2 cellular contexts compared by ENCODE assay signal in genomic region chr7:7771452-7771851, GRCh38.
TF ChIP-seq lines count a peak whose summit lies in the region.

No MANE protein-coding gene starts in this region.

TF ChIP-seq in IMR-90, 13 proteins besides CTCF, POLR2A, EP300 and RAD21 (continued from another document):
- no peak for TF ChIP-seq USF2 (IDR thresholded peaks at IDR 0.05; ENCODE audit: low read depth, low read length)
TF ChIP-seq in IMR-90: peak in this region for 0.

TF ChIP-seq in SK-N-SH treated with all-trans-retinoic acid at 6 μM for 48 hours, 23 proteins besides CTCF, POLR2A, EP300 and RAD21:
- TF ChIP-seq, protein P1, sequence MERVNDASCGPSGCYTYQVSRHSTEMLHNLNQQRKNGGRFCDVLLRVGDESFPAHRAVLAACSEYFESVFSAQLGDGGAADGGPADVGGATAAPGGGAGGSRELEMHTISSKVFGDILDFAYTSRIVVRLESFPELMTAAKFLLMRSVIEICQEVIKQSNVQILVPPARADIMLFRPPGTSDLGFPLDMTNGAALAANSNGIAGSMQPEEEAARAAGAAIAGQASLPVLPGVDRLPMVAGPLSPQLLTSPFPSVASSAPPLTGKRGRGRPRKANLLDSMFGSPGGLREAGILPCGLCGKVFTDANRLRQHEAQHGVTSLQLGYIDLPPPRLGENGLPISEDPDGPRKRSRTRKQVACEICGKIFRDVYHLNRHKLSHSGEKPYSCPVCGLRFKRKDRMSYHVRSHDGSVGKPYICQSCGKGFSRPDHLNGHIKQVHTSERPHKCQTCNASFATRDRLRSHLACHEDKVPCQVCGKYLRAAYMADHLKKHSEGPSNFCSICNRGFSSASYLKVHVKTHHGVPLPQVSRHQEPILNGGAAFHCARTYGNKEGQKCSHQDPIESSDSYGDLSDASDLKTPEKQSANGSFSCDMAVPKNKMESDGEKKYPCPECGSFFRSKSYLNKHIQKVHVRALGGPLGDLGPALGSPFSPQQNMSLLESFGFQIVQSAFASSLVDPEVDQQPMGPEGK (CRISPR knock-in tag; IDR thresholded peaks at IDR 0.05; ENCODE audit: borderline replicate concordance) = peak; percentile 64; the same call in 1 of the 2 replicates
- TF ChIP-seq ZNF8 (CRISPR knock-in tag; IDR thresholded peaks at IDR 0.05) = no peak
- no peak for TF ChIP-seq ESRRG (CRISPR knock-in tag; IDR thresholded peaks at IDR 0.05)
- peak; percentile 80 for TF ChIP-seq ISL1 (CRISPR knock-in tag; IDR thresholded peaks at IDR 0.05)
TF ChIP-seq in SK-N-SH treated with all-trans-retinoic acid at 6 μM for 48 hours: peak in this region for 2.
